ENCODE assay signal across 1 cellular context in genomic region chr9:127785023-127785932, GRCh38.
TF ChIP-seq lines count a peak whose summit lies in the region.

No MANE protein-coding gene starts in this region.

TF ChIP-seq in GM12878, 131 proteins besides CTCF, POLR2A, EP300 and RAD21 (continued from another document):
- TF ChIP-seq REST (IDR thresholded peaks at IDR 0.05; ENCODE audit: low read depth, low read length) (no peak), BACH1 (IDR thresholded peaks at IDR 0.05; ENCODE audit: borderline replicate concordance) (peak; percentile 24; the same call in 1 of the 2 replicates), SP1 (IDR thresholded peaks at IDR 0.05; ENCODE audit: low read depth, low read length) (peak; percentile 14), GATAD2B (conservative IDR thresholded peaks at IDR 0.05; ENCODE audit: low read depth) (peak; percentile 38; the same call in 1 of the 2 replicates), IKZF1 (conservative IDR thresholded peaks at IDR 0.05) (peak; percentile 94), SIX5 (IDR thresholded peaks at IDR 0.05; ENCODE audit: low read depth, low read length, severe bottlenecking) (no peak), TCF12 (IDR thresholded peaks at IDR 0.05; ENCODE audit: low read depth, low read length) (0 out of 2 replicates have a peak, but pooled peaks have one; percentile 49), MLLT1 (IDR thresholded peaks at IDR 0.05) (peak; percentile 21; the same call in 1 of the 2 replicates), HDAC2 (IDR thresholded peaks at IDR 0.05) (no peak), EGR1 (IDR thresholded peaks at IDR 0.05; ENCODE audit: borderline replicate concordance in 1 of 2, low read depth in 2 of 2, low read length in 2 of 2) (peak in 1 of 2 experiments; percentile 87; a peak in 2 of 3 replicates), BRCA1 (IDR thresholded peaks at IDR 0.05; ENCODE audit: low read depth, low read length) (no peak), CBX3 (IDR thresholded peaks at IDR 0.05; ENCODE audit: borderline replicate concordance, low read depth) (no peak), LARP7 (IDR thresholded peaks at IDR 0.05) (peak; percentile 87), NR2F1 (conservative IDR thresholded peaks at IDR 0.05) (0 out of 2 replicates have a peak, but pooled peaks have one; percentile 46), MEF2A (IDR thresholded peaks at IDR 0.05; ENCODE audit: insufficient read depth, low read depth, low read length) (0 out of 2 replicates have a peak, but pooled peaks have one; percentile 6), CEBPZ (IDR thresholded peaks at IDR 0.05; ENCODE audit: low read depth, low read length) (no peak), PAX5 (IDR thresholded peaks at IDR 0.05; ENCODE audit: borderline replicate concordance, low read depth, low read length) (peak; percentile 21; the same call in 1 of the 2 replicates), IRF4 (IDR thresholded peaks at IDR 0.05; ENCODE audit: low read depth, low read length) (no peak), PAX8 (IDR thresholded peaks at IDR 0.05) (no peak), FOS (IDR thresholded peaks at IDR 0.05; ENCODE audit: borderline replicate concordance, extremely low read depth, insufficient read length) (no peak), GABPA (IDR thresholded peaks at IDR 0.05; ENCODE audit: low read depth) (no peak), BMI1 (IDR thresholded peaks at IDR 0.05; ENCODE audit: borderline replicate concordance) (peak; percentile 85)
